In the genomic region with DNA sequence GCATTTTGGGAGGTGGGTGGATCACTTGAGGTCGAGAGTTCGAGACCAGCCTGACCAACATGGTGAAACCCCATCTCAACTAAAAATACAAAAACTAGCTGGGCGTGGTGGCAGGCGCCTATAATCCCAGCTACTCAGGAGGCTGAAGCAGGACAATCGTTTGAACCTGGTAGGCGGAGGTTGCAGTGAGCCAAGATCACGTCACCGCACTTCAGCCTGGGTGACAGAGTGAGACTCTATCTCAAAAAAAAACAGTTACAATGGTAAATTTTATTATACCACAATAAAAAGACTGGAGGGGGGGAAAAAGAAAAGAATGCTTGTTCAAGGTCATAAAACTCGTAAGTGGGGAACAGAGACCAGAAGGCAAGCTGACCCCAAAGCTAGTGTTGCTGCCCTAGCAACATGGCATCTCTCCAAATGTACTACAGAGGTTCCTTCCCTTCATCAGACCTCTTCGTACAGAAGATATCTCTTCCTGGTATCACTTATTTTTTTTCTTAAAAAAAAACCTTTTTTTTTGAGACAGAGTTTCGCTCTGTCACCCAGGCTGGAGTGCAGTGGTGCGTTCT, we compare ENCODE assay signal across 1 cellular context. TPM values are rescaled to one million over a fixed set of nuclear protein-coding genes. Genes with fewer than 3 reads are reported as not detected.
"Had no signal": no experiment of that assay in that cellular context is flagged by ENCODE, and none has a peak within 500 bp of the region (broad histone marks: within the 10 kb centered on the region; RNA-seq: fewer than 3 reads in every experiment).

No MANE protein-coding gene starts in this region.

RNA-seq across cellular contexts. Expression of gene TFCP2L1, which starts 58.9 kb away (rescaled TPM):
- total RNA-seq: RPMI7951 had no signal
